ENCODE assay signal across 8 cellular contexts in the genomic region with DNA sequence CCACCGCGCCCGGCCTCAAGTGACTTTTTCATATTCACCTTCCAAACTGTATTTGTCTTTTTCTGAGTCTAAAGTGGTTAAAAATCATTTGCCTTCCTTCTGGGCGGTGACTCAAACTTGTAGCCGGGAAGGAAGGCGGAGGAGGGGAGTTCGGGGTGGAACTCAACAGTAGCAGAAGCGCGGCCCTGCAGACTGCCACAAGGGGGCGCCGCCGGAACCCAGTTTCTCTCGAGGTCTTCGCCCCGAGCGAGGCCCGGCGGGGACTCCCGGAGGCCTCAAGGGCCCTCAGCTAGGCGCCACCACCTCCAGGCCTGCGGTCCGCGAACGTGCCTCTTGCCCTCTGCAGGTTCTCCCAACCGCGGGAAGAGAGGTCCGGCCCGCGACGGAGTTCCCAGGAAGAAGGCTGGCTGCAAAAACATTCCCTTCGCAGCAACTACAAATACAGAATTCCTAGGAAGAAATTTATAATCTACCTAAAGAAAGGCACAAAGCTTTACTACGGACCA.
DNase-seq lines count a peak whose midpoint lies in the region; ATAC-seq and TF ChIP-seq lines count a peak whose summit lies in the region.

No MANE protein-coding gene starts in this region.

- no peaks in the 10 kb centered on the region for H3K9me3 Mint-ChIP-seq in effector memory CD8-positive, alpha-beta T cell

- peaks cover 51% of the 10 kb centered on the region for H3K27me3 ChIP-seq in ACC112 (ENCODE audit: insufficient read depth, low read length)

- H3K4me1 ChIP-seq in ACC112 (ENCODE audit: control insufficient read depth, insufficient read depth, low read length, unreplicated experiment): no peaks in the 10 kb centered on the region

- TF ChIP-seq POLR2A in GM18505 (IDR thresholded peaks at IDR 0.05; ENCODE audit: borderline replicate concordance, extremely low read depth, insufficient read depth, insufficient read length): no peak

- DNase-seq in NCI-H82 (lab: John Stamatoyannopoulos, UW) (peak; percentile 88), midbrain (lab: John Stamatoyannopoulos, UW) (peak; percentile 66)
- DNase-seq in activated CD8-positive, alpha-beta memory T cell treated with anti-CD3 and anti-CD28 coated beads for 1 hour (ENCODE audit: extremely low read depth in 1 of 2, low read depth in 1 of 2): peak; percentile 74 to 88
- peak; percentile 84 to 88 (median 85) for DNase-seq in effector memory CD8-positive, alpha-beta T cell
- peak; percentile 78 to 84 for DNase-seq in stimulated activated CD8-positive, alpha-beta memory T cell treated with anti-CD3 and anti-CD28 coated beads, Interleukin-2, amount 100 ng/mL, for 1 hour (ENCODE audit: low read depth in 2 of 2)

- peak overlapping the region; percentile 46; the same call in 1 of the 2 replicates for H3K4me3 ChIP-seq in ACC112 (ENCODE audit: low read depth, low read length)

- H3K79me2 ChIP-seq in ACC112 (ENCODE audit: control insufficient read depth, insufficient read depth, low read length, unreplicated experiment): no peaks in the 10 kb centered on the region

- H3K36me3 ChIP-seq in ACC112 (ENCODE audit: insufficient read depth, low read length): no peaks in the 10 kb centered on the region

- H3K4me1 Mint-ChIP-seq in effector memory CD8-positive, alpha-beta T cell (ENCODE audit: low read depth in 2 of 2): peaks cover 8 to 12% of the 10 kb centered on the region in 2 donors

- peak overlapping the region; percentile 48 for H2AFZ ChIP-seq in ACC112 (ENCODE audit: low read length, unreplicated experiment)

- ATAC-seq in GM18505 (IDR thresholded peaks at IDR 0.05; ENCODE audit: unreplicated experiment): peak; percentile 78
- ATAC-seq in HG02981 (IDR thresholded peaks at IDR 0.05; ENCODE audit: unreplicated experiment): peak; percentile 84
- ATAC-seq in effector memory CD8-positive, alpha-beta T cell (replicated peaks): peak; percentile 94

- H3K27me3 Mint-ChIP-seq in effector memory CD8-positive, alpha-beta T cell: peaks cover 60 to 73% of the 10 kb centered on the region in 2 donors

- peaks cover 5% of the 10 kb centered on the region for H3K36me3 Mint-ChIP-seq in effector memory CD8-positive, alpha-beta T cell (ENCODE audit: insufficient read depth)

- no peak overlapping the region for H3K27ac ChIP-seq in ACC112 (ENCODE audit: low read depth, low read length)

- no peak overlapping the region for H3K27ac Mint-ChIP-seq in effector memory CD8-positive, alpha-beta T cell

- no peak overlapping the region for H3K4me3 Mint-ChIP-seq in effector memory CD8-positive, alpha-beta T cell
